7 cellular contexts compared by ENCODE assay signal in the genomic region with DNA sequence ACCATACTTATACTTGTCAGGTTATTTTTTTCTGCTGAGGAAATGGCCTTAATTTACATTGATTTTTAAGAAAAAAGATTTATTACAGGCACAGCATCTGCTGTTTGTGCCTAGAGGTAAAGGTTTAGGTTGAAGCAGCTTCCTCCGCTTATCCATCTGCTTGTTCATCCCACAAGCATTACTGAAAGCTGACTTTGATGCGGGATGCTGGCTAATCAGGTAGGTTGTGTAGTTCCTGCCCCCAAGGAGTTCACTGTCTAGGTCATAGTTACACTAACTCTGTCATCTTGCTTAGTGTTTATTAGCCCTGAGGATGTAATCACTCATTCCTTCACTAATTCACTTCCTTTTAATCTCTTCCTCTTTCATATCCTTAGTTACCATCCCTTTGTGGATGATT.
"Had no signal": no experiment of that assay in that cellular context is flagged by ENCODE, and none has a peak within 500 bp of the region (broad histone marks: within the 10 kb centered on the region; RNA-seq: fewer than 3 reads in every experiment).

No MANE protein-coding gene starts in this region.

- H3K27ac Mint-ChIP-seq: HFFc6 had no signal

- DNase-seq: GM23248, GOT3, H7, HFFc6, IMR-90 had no signal

- ATAC-seq: HCT116 had no signal

- H3K36me3 ChIP-seq: HAP-1 had no signal

- H3K9me3 ChIP-seq: HAP-1 had no signal

- H3K27ac ChIP-seq: GM23248 had no signal

- H3K4me3 ChIP-seq: GM23248, HAP-1 had no signal

- H3K4me3 Mint-ChIP-seq: HFFc6 had no signal
